In genomic region chr2:207529330-207530159, GRCh38 we compare ENCODE assay signal across 8 cellular contexts. TPM values are rescaled to one million over a fixed set of nuclear protein-coding genes. Genes with fewer than 3 reads are reported as not detected.
DNase-seq lines count a peak whose midpoint lies in the region; ATAC-seq and TF ChIP-seq lines count a peak whose summit lies in the region.

CREB1 (plus strand) TSS chr2:207529962; CDS start chr2:207555636, 25,674 bp downstream.

- H3K36me3 ChIP-seq in HUES64 (ENCODE audit: insufficient read depth, low read length) = peaks cover 2% of the 10 kb centered on the region; the same call in 1 of the 2 replicates
- no peaks in the 10 kb centered on the region; the same call in 1 of the 2 replicates for H3K36me3 ChIP-seq in OCI-LY1 (ENCODE audit: insufficient read depth, low read length)

- H2AFZ ChIP-seq in OCI-LY1 (ENCODE audit: low read length) = no peak within 1 kb of the TSS

- intact Hi-C loops in Calu3 (cut with micrococcal nuclease; ENCODE audit: unreplicated experiment) = loop anchor here (5.0 kb wide), 1 partner anchor 367 kb away; no protein-coding TSS in a partner anchor

- H3K4me1 Mint-ChIP-seq in Calu3 (ENCODE audit: low read depth, unreplicated experiment) (peaks cover 20% of the 10 kb centered on the region), endothelial cell (ENCODE audit: unreplicated experiment) (peaks cover 48% of the 10 kb centered on the region)

- WGBS in HUES64 = under 1% methylated on average over 92 of the region's 92 CpGs

- H3K4me2 ChIP-seq in OCI-LY1 (ENCODE audit: low read length) = peak within 1 kb of the TSS; percentile 90

- no peaks in the 10 kb centered on the region for H3F3A ChIP-seq in OCI-LY1 (ENCODE audit: insufficient read depth, low read length)

- H3K36me3 Mint-ChIP-seq in Calu3 (ENCODE audit: insufficient read depth, unreplicated experiment) (peaks cover 46% of the 10 kb centered on the region), endothelial cell (ENCODE audit: low read depth, unreplicated experiment) (peaks cover 19% of the 10 kb centered on the region)

- H4K20me1 ChIP-seq in OCI-LY1 (ENCODE audit: insufficient read depth, low read length) = no peaks in the 10 kb centered on the region

- TF ChIP-seq CTCF in Calu3 (IDR thresholded peaks at IDR 0.05; ENCODE audit: unreplicated experiment) = no peak
- TF ChIP-seq CTCF in OCI-LY1 (IDR thresholded peaks at IDR 0.05; ENCODE audit: low read length) = no peak
- TF ChIP-seq CTCF in endothelial cell (IDR thresholded peaks at IDR 0.05; ENCODE audit: unreplicated experiment) = no peak

- peak within 1 kb of the TSS; percentile 98 for H3K27ac ChIP-seq in HUES64 (ENCODE audit: low read depth, low read length)
- H3K27ac ChIP-seq in OCI-LY1 (ENCODE audit: low read depth, low read length, poor library complexity, severe bottlenecking) = peak within 1 kb of the TSS; percentile 86

- BruUV-seq in Calu3 (replicated peaks; lab: Mats Ljungman, UMichigan) = no TSS peak

- H3K4me3 Mint-ChIP-seq in Calu3 (ENCODE audit: low read depth, unreplicated experiment) = peak within 1 kb of the TSS; percentile 85
- peak within 1 kb of the TSS; percentile 100 for H3K4me3 Mint-ChIP-seq in endothelial cell (ENCODE audit: unreplicated experiment)

- no peaks in the 10 kb centered on the region for H3K9me2 ChIP-seq in OCI-LY1 (ENCODE audit: low read depth, low read length)

- DNase-seq in Calu3 = peak; percentile 99
- peak; percentile 100 for DNase-seq in activated CD8-positive, alpha-beta memory T cell treated with anti-CD3 and anti-CD28 coated beads, Interleukin-2, amount 50 U/mL, for 4 hours
- peak; percentile 100 for DNase-seq in endothelial cell (ENCODE audit: low spot score)
- DNase-seq in midbrain (lab: John Stamatoyannopoulos, UW) = peak; percentile 98
- DNase-seq in stimulated activated CD8-positive, alpha-beta memory T cell treated with anti-CD3 and anti-CD28 coated beads, Interleukin-2, amount 100 ng/mL, for 1 hour (ENCODE audit: low read depth in 2 of 2) = peak; percentile 100

- H3K4me1 ChIP-seq in HUES64 (ENCODE audit: insufficient read depth, low read length) (peaks cover 28% of the 10 kb centered on the region), OCI-LY1 (ENCODE audit: insufficient read depth, low read length, severe bottlenecking) (peaks cover 38% of the 10 kb centered on the region)

- H3K9ac ChIP-seq in HUES64 (ENCODE audit: low read depth, low read length) = peak within 1 kb of the TSS; percentile 99
- peak within 1 kb of the TSS; percentile 94 for H3K9ac ChIP-seq in OCI-LY1 (ENCODE audit: low read length)

- H3K4me3 ChIP-seq in HUES64 (ENCODE audit: low read length) = peak within 1 kb of the TSS; percentile 96
- H3K4me3 ChIP-seq in OCI-LY1 (ENCODE audit: low read depth, low read length, poor library complexity, severe bottlenecking) = peak within 1 kb of the TSS; percentile 80

- H3K9me3 ChIP-seq in HUES64 (ENCODE audit: insufficient read depth, low read depth, low read length) (no peaks in the 10 kb centered on the region), OCI-LY1 (ENCODE audit: low read length) (no peaks in the 10 kb centered on the region)

- H3K79me2 ChIP-seq in OCI-LY1 (ENCODE audit: insufficient read depth, low read length) = peaks cover 39% of the 10 kb centered on the region

- no peaks in the 10 kb centered on the region for H3K9me3 Mint-ChIP-seq in Calu3 (ENCODE audit: low read depth, unreplicated experiment)
- H3K9me3 Mint-ChIP-seq in endothelial cell (ENCODE audit: unreplicated experiment) = no peaks in the 10 kb centered on the region

- peak; percentile 77 for ATAC-seq in GM21447 (IDR thresholded peaks at IDR 0.05; ENCODE audit: unreplicated experiment)

- H3K27me3 ChIP-seq in HUES64 (ENCODE audit: insufficient read depth, low read length) (peaks cover 12% of the 10 kb centered on the region), OCI-LY1 (ENCODE audit: insufficient read depth, low read length) (no peaks in the 10 kb centered on the region)

- CTCF ChIA-PET in Calu3 (lab: Charles Lee) = interaction anchor here (0.5 to 1.2 kb wide), 2 partner anchors 33 to 728 kb away, joined by 3 read pairs; no protein-coding TSS in a partner anchor

- H3K27ac Mint-ChIP-seq in Calu3 (ENCODE audit: unreplicated experiment) (peak within 1 kb of the TSS; percentile 97), endothelial cell (ENCODE audit: unreplicated experiment) (peak within 1 kb of the TSS; percentile 99)

- no peaks in the 10 kb centered on the region for H3K27me3 Mint-ChIP-seq in Calu3 (ENCODE audit: unreplicated experiment)
- H3K27me3 Mint-ChIP-seq in endothelial cell (ENCODE audit: unreplicated experiment) = peaks cover 17% of the 10 kb centered on the region

RNA-seq across cellular contexts. Expression of gene CREB1, which starts in this region (rescaled TPM):
- total RNA-seq in Calu3 (2022) (81.4 and 81.6 TPM in 2 replicates), endothelial cell (ENCODE audit: unreplicated experiment) (76.8 TPM)
- 46.1 TPM for polyA plus RNA-seq in HUES64 (2013, experiment 1 of 2)
- polyA plus RNA-seq in HUES64 (2013, experiment 2 of 2) = 52.7 TPM

Comparison
In these comparisons a context has a peak if more than half of its experiments do, and no peak if none do; other contexts are left out.
1. Peak in every context shown above with its lines: DNase-seq, ATAC-seq, H3K4me3 ChIP-seq and H3K27ac ChIP-seq.